Comparison of ENCODE assay signal across 19 cellular contexts in genomic region chr18:13909541-13909940, GRCh38. TPM values are rescaled to one million over a fixed set of nuclear protein-coding genes. Genes with fewer than 3 reads are reported as not detected.
DNase-seq lines count a peak whose midpoint lies in the region; ATAC-seq and TF ChIP-seq lines count a peak whose summit lies in the region.
"Had no signal": no experiment of that assay in that cellular context is flagged by ENCODE, and none has a peak within 500 bp of the region (broad histone marks: within the 10 kb centered on the region; RNA-seq: fewer than 3 reads in every experiment).

No MANE protein-coding gene starts in this region.

- DNase-seq in cerebellum (ENCODE audit: low spot score), result peak; percentile 26
- DNase-seq in activated naive CD4-positive, alpha-beta T cell treated with anti-CD3 and anti-CD28 coated beads, Interleukin-2, amount 50 U/mL, for 16 hours, result no peak
- DNase-seq: GOT3, NCI-H1105, NCI-H1694, NCI-H446, NCI-H748 treated with DMSO at 0.1 percent for 48 hours, Peyer's patch, Right ventricle myocardium superior had no signal

- H4K20me1 ChIP-seq in OCI-LY1 (ENCODE audit: insufficient read depth, low read length), result no peaks in the 10 kb centered on the region
- H4K20me1 ChIP-seq: BLaER1 treated with 17β-estradiol and CSF1 and Interleukin-3, amounts not matched to agents 10 nM and 100 nM had no signal

- peak; percentile 59 for TF ChIP-seq CTCF in 22Rv1 (IDR thresholded peaks at IDR 0.05)
- peak; percentile 10 for TF ChIP-seq CTCF in GM12873 (IDR thresholded peaks at IDR 0.05; ENCODE audit: insufficient read depth, low read depth, low read length, missing control alignments)
- TF ChIP-seq CTCF in OCI-LY1 (IDR thresholded peaks at IDR 0.05; ENCODE audit: low read length), result peak; percentile 37; the same call in 1 of the 2 replicates

- no peaks in the 10 kb centered on the region for H3K79me2 ChIP-seq in OCI-LY1 (ENCODE audit: insufficient read depth, low read length)

- no peaks in the 10 kb centered on the region for H3K27me3 Mint-ChIP-seq in activated T-helper 17 cell treated with anti-CD3 and anti-CD28 coated beads, Interleukin-2, amount 50 U/mL, for 72 hours

- no peaks in the 10 kb centered on the region for H3F3A ChIP-seq in OCI-LY1 (ENCODE audit: insufficient read depth, low read length)

- no peak for ATAC-seq in GM21825 (IDR thresholded peaks at IDR 0.05; ENCODE audit: unreplicated experiment)
- no peak for ATAC-seq in activated T-helper 17 cell treated with anti-CD3 and anti-CD28 coated beads, Interleukin-2, amount 50 U/mL, for 72 hours (replicated peaks)
- ATAC-seq: A549, GM12878 had no signal

- H3K9me3 Mint-ChIP-seq in activated T-helper 17 cell treated with anti-CD3 and anti-CD28 coated beads, Interleukin-2, amount 50 U/mL, for 72 hours, result no peaks in the 10 kb centered on the region

- H3K9me3 ChIP-seq in OCI-LY1 (ENCODE audit: low read length), result no peaks in the 10 kb centered on the region
- H3K9me3 ChIP-seq: A549, Peyer's patch had no signal

- no peak overlapping the region for H3K4me3 Mint-ChIP-seq in activated T-helper 17 cell treated with anti-CD3 and anti-CD28 coated beads, Interleukin-2, amount 50 U/mL, for 72 hours

- H2AFZ ChIP-seq in OCI-LY1 (ENCODE audit: low read length), result no peak overlapping the region

- H3K4me2 ChIP-seq in OCI-LY1 (ENCODE audit: low read length), result no peak overlapping the region
- H3K4me2 ChIP-seq: A549; BLaER1 treated with 17β-estradiol and CSF1 and Interleukin-3, amounts not matched to agents 10 nM and 100 nM had no signal

- H3K9me2 ChIP-seq in OCI-LY1 (ENCODE audit: low read depth, low read length), result no peaks in the 10 kb centered on the region

- H3K36me3 Mint-ChIP-seq in activated T-helper 17 cell treated with anti-CD3 and anti-CD28 coated beads, Interleukin-2, amount 50 U/mL, for 72 hours (ENCODE audit: low read depth), result no peaks in the 10 kb centered on the region

- H3K36me3 ChIP-seq in OCI-LY1 (ENCODE audit: insufficient read depth, low read length), result no peaks in the 10 kb centered on the region
- H3K36me3 ChIP-seq: BLaER1 treated with 17β-estradiol and CSF1 and Interleukin-3, amounts not matched to agents 10 nM and 100 nM; Peyer's patch had no signal

- no peaks in the 10 kb centered on the region for H3K4me1 Mint-ChIP-seq in activated T-helper 17 cell treated with anti-CD3 and anti-CD28 coated beads, Interleukin-2, amount 50 U/mL, for 72 hours

- H3K4me3 ChIP-seq in OCI-LY1 (ENCODE audit: low read depth, low read length, poor library complexity, severe bottlenecking), result no peak overlapping the region
- H3K4me3 ChIP-seq: A549; BLaER1 treated with 17β-estradiol and CSF1 and Interleukin-3, amounts not matched to agents 10 nM and 100 nM; GM12878; Peyer's patch; SK-N-MC had no signal

- H3K9ac ChIP-seq in OCI-LY1 (ENCODE audit: low read length), result no peak overlapping the region
- H3K9ac ChIP-seq: BLaER1 treated with 17β-estradiol and CSF1 and Interleukin-3, amounts not matched to agents 10 nM and 100 nM had no signal

- H3K27me3 ChIP-seq in OCI-LY1 (ENCODE audit: insufficient read depth, low read length), result no peaks in the 10 kb centered on the region
- H3K27me3 ChIP-seq: BLaER1 treated with 17β-estradiol and CSF1 and Interleukin-3, amounts not matched to agents 10 nM and 100 nM; Peyer's patch had no signal

- H3K4me1 ChIP-seq in OCI-LY1 (ENCODE audit: insufficient read depth, low read length, severe bottlenecking), result no peaks in the 10 kb centered on the region
- H3K4me1 ChIP-seq: A549; BLaER1 treated with 17β-estradiol and CSF1 and Interleukin-3, amounts not matched to agents 10 nM and 100 nM; Peyer's patch had no signal

- H3K27ac ChIP-seq in 22Rv1 (no peak overlapping the region), OCI-LY1 (ENCODE audit: low read depth, low read length, poor library complexity, severe bottlenecking) (no peak overlapping the region)
- H3K27ac ChIP-seq: A549; BLaER1 treated with 17β-estradiol and CSF1 and Interleukin-3, amounts not matched to agents 10 nM and 100 nM; Peyer's patch; SK-N-MC had no signal

- no peak overlapping the region for H3K27ac Mint-ChIP-seq in activated T-helper 17 cell treated with anti-CD3 and anti-CD28 coated beads, Interleukin-2, amount 50 U/mL, for 72 hours

RNA-seq across cellular contexts. Expression of gene MC2R, which starts 5.8 kb away (rescaled TPM):
- total RNA-seq in cerebellum, result not detected
- total RNA-seq in activated T-helper 17 cell treated with anti-CD3 and anti-CD28 coated beads, Interleukin-2, amount 50 U/mL, for 72 hours, result not detected
- total RNA-seq: Peyer's patch; Right ventricle myocardium superior; T-helper 1 cell treated with Interleukin-12 subunit alpha and Interleukin-12 subunit beta and Interleukin-4 antibody, amounts not matched to agents 30 ng/mL and 1 ng/mL, for 36 hours had no signal
